9 cellular contexts compared by ENCODE assay signal in genomic region chr1:202710070-202711025, GRCh38. TPM values are rescaled to one million over a fixed set of nuclear protein-coding genes. Genes with fewer than 3 reads are reported as not detected.
A peak's percentile ranks its signal among the peaks of the same experiment; 100 is the strongest.
DNase-seq lines count a peak whose midpoint lies in the region; ATAC-seq and TF ChIP-seq lines count a peak whose summit lies in the region.
"Had no signal": no experiment of that assay in that cellular context is flagged by ENCODE, and none has a peak within 500 bp of the region (broad histone marks: within the 10 kb centered on the region; RNA-seq: fewer than 3 reads in every experiment).

Gene SYT2, minus strand, starts transcription at chr1:202710454. Its CDS starts 104,682 bp downstream, at chr1:202605772.

- in situ Hi-C loops in KBM-7 (cut with MboI; ENCODE audit: low pct_unique_long_range_greater_than_20kb, low sequenced_read_pairs), result no loop called here

- WGBS in trophoblast cell (ENCODE audit: extremely low coverage, insufficient coverage, insufficient read length), result no CpG with 5 or more reads among the region's 63 CpGs

- no peak within 1 kb of the TSS for H3K18ac ChIP-seq in trophoblast cell (ENCODE audit: low read length)

- no peak within 1 kb of the TSS for H2AK5ac ChIP-seq in trophoblast cell (ENCODE audit: low read length)

- peak within 1 kb of the TSS; percentile 17 for H2AFZ ChIP-seq in trophoblast cell (ENCODE audit: insufficient read depth, low read length, poor library complexity)

- no peak within 1 kb of the TSS for H2BK5ac ChIP-seq in trophoblast cell (ENCODE audit: low read depth, low read length, poor library complexity)

- no peak within 1 kb of the TSS for H3K4me3 Mint-ChIP-seq in activated CD4-positive, alpha-beta T cell treated with anti-CD3 and anti-CD28 coated beads, Interleukin-2, amount 10 ng/mL, durations not matched to agents 24 days and 14 days

- intact Hi-C loops in activated CD4-positive, alpha-beta T cell treated with anti-CD3 and anti-CD28 coated beads, Interleukin-2, amount 10 ng/mL, durations not matched to agents 24 days and 14 days (cut with micrococcal nuclease), result no loop called here

- no peak within 1 kb of the TSS for H3K9ac ChIP-seq in trophoblast cell (ENCODE audit: low read length)

- H4K8ac ChIP-seq in trophoblast cell (ENCODE audit: low read depth, low read length), result no peak within 1 kb of the TSS

- H3K4me1 ChIP-seq in RWPE2 (ENCODE audit: insufficient read depth, poor library complexity, severe bottlenecking) (no peaks in the 10 kb centered on the region), trophoblast cell (ENCODE audit: control insufficient read depth in 1 of 2, insufficient read depth in 2 of 2, low read length in 2 of 2) (peaks cover 6 to 8% of the 10 kb centered on the region in 2 experiments)

- H3K4me1 Mint-ChIP-seq in activated CD4-positive, alpha-beta T cell treated with anti-CD3 and anti-CD28 coated beads, Interleukin-2, amount 10 ng/mL, durations not matched to agents 24 days and 14 days, result no peaks in the 10 kb centered on the region

- peak within 1 kb of the TSS; percentile 9 for H3K4me3 ChIP-seq in RWPE2 (ENCODE audit: severe bottlenecking)
- peak within 1 kb of the TSS; percentile 18 for H3K4me3 ChIP-seq in fibroblast of the aortic adventitia (ENCODE audit: low read depth, low read length)
- peak within 1 kb of the TSS; percentile 70 for H3K4me3 ChIP-seq in trophoblast cell (ENCODE audit: low read depth, low read length)
- H3K4me3 ChIP-seq: lung had no signal

- peaks cover 79% of the 10 kb centered on the region for H3K27me3 Mint-ChIP-seq in activated CD4-positive, alpha-beta T cell treated with anti-CD3 and anti-CD28 coated beads, Interleukin-2, amount 10 ng/mL, durations not matched to agents 24 days and 14 days

- H4K91ac ChIP-seq in trophoblast cell (ENCODE audit: low read depth, low read length), result no peak within 1 kb of the TSS

- no peak within 1 kb of the TSS for H2BK12ac ChIP-seq in trophoblast cell (ENCODE audit: low read length)

- H3K9me3 Mint-ChIP-seq in activated CD4-positive, alpha-beta T cell treated with anti-CD3 and anti-CD28 coated beads, Interleukin-2, amount 10 ng/mL, durations not matched to agents 24 days and 14 days, result no peaks in the 10 kb centered on the region

- no peak within 1 kb of the TSS for H3K14ac ChIP-seq in trophoblast cell (ENCODE audit: low read length)

- H4K12ac ChIP-seq in trophoblast cell (ENCODE audit: low read depth, low read length), result no peak within 1 kb of the TSS

- TF ChIP-seq CTCF in RWPE2 (IDR thresholded peaks at IDR 0.05; ENCODE audit: poor library complexity, severe bottlenecking), result no peak
- no peak for TF ChIP-seq CTCF in fibroblast of the aortic adventitia (IDR thresholded peaks at IDR 0.05; ENCODE audit: insufficient read depth, low read length)

- no peaks in the 10 kb centered on the region for H3K79me1 ChIP-seq in trophoblast cell (ENCODE audit: low read length)

- no peaks in the 10 kb centered on the region for H3K79me2 ChIP-seq in trophoblast cell (ENCODE audit: control insufficient read depth, insufficient read depth, low read length, poor library complexity)

- H3K4me2 ChIP-seq in trophoblast cell (ENCODE audit: low read length), result peak within 1 kb of the TSS; percentile 89

- H3K27ac Mint-ChIP-seq in activated CD4-positive, alpha-beta T cell treated with anti-CD3 and anti-CD28 coated beads, Interleukin-2, amount 10 ng/mL, durations not matched to agents 24 days and 14 days, result no peak within 1 kb of the TSS

- H3K27ac ChIP-seq in RWPE2 (ENCODE audit: poor library complexity, severe bottlenecking) (no peak within 1 kb of the TSS), trophoblast cell (ENCODE audit: low read depth, low read length) (no peak within 1 kb of the TSS)

- H3K36me3 ChIP-seq in RWPE2 (ENCODE audit: low read depth) (no peaks in the 10 kb centered on the region), trophoblast cell (ENCODE audit: control insufficient read depth in 1 of 2, insufficient read depth in 2 of 2, low read length in 2 of 2) (no peaks in the 10 kb centered on the region)

- H3K27me3 ChIP-seq in RWPE2 (ENCODE audit: insufficient read depth, poor library complexity, severe bottlenecking), result peaks cover 58% of the 10 kb centered on the region
- H3K27me3 ChIP-seq in trophoblast cell (ENCODE audit: insufficient read depth, low read length), result peaks cover 38% of the 10 kb centered on the region

- H3K4ac ChIP-seq in trophoblast cell (ENCODE audit: low read depth, low read length), result no peak within 1 kb of the TSS

- peak; percentile 67 for DNase-seq in activated CD4-positive, alpha-beta T cell treated with anti-CD3 and anti-CD28 coated beads, Interleukin-2, amount 10 ng/mL, durations not matched to agents 24 days and 14 days
- DNase-seq in activated CD4-positive, alpha-beta T cell treated with anti-CD3 and anti-CD28 coated beads, Interleukin-2, amount 50 U/mL, for 4 hours, result no peak
- peak; percentile 39 for DNase-seq in RWPE2 (ENCODE audit: low spot score)
- DNase-seq in fibroblast of the aortic adventitia (ENCODE audit: low read depth), result no peak
- DNase-seq in trophoblast cell, result no peak
- no peak for DNase-seq in KBM-7
- no peak for DNase-seq in HK-2 (ENCODE audit: unreplicated experiment)

- ATAC-seq in RWPE2 (ENCODE audit: low read depth), result peak; percentile 39; the same call in 1 of the 3 replicates
- no peak for ATAC-seq in GM21576 (IDR thresholded peaks at IDR 0.05; ENCODE audit: unreplicated experiment)

- no peak within 1 kb of the TSS for H2BK120ac ChIP-seq in trophoblast cell (ENCODE audit: insufficient read depth, low read length, poor library complexity)

- no peak within 1 kb of the TSS for H3K23ac ChIP-seq in trophoblast cell (ENCODE audit: low read length)

- no peaks in the 10 kb centered on the region for H3K36me3 Mint-ChIP-seq in activated CD4-positive, alpha-beta T cell treated with anti-CD3 and anti-CD28 coated beads, Interleukin-2, amount 10 ng/mL, durations not matched to agents 24 days and 14 days (ENCODE audit: low read depth)

- no peaks in the 10 kb centered on the region for H3K9me3 ChIP-seq in RWPE2 (ENCODE audit: severe bottlenecking)
- H3K9me3 ChIP-seq in trophoblast cell (ENCODE audit: insufficient read depth, low read depth, low read length), result peaks cover 4% of the 10 kb centered on the region

RNA-seq across cellular contexts. Expression of gene SYT2, which starts in this region (rescaled TPM):
- total RNA-seq in activated CD4-positive, alpha-beta T cell treated with anti-CD3 and anti-CD28 coated beads, Interleukin-2, amount 10 ng/mL, durations not matched to agents 24 days and 14 days, result not detected in 2 replicates
- not detected in 2 replicates for total RNA-seq in fibroblast of the aortic adventitia (ENCODE audit: low replicate concordance)
- polyA plus RNA-seq in trophoblast cell (2013), result 0.03 and 0.04 TPM in 2 replicates

Comparison
In these comparisons a context has a peak if more than half of its experiments do, and no peak if none do; other contexts are left out.
1. Peak in DNase-seq in activated CD4-positive, alpha-beta T cell treated with anti-CD3 and anti-CD28 coated beads, Interleukin-2, amount 10 ng/mL, durations not matched to agents 24 days and 14 days; RNA of the gene not detected or under 1 TPM.
2. H3K4me3 ChIP-seq: peak in every context shown above with its lines; median percentile 70 in trophoblast cell; 18 in fibroblast of the aortic adventitia; 9 in RWPE2.